28 cellular contexts compared by ENCODE assay signal in genomic region chr17:4097165-4097960, GRCh38.
"Had no signal": no experiment of that assay in that cellular context is flagged by ENCODE, and none has a peak within 500 bp of the region (broad histone marks: within the 10 kb centered on the region; RNA-seq: fewer than 3 reads in every experiment).

No MANE protein-coding gene starts in this region.

- H3K4me3 ChIP-seq: cardiac muscle cell, SK-N-MC had no signal

- H3K27me3 Mint-ChIP-seq: activated naive CD4-positive, alpha-beta T cell treated with anti-CD3 and anti-CD28 coated beads, Interleukin-2, amount 50 U/mL, for 24 hours; activated naive CD8-positive, alpha-beta T cell treated with anti-CD3 and anti-CD28 coated beads, Interleukin-2, amount 50 U/mL, for 24 hours; activated T-cell treated with anti-CD3 and anti-CD28 coated beads, Interleukin-2, amount 50 U/mL, for 24 hours; brain; T-cell had no signal

- DNase-seq: activated CD4-positive, alpha-beta T cell treated with anti-CD3 and anti-CD28 coated beads for 48 hours; activated CD4-positive, alpha-beta T cell treated with anti-CD3 and anti-CD28 coated beads, Interleukin-2, amount 50 U/mL, for 4 hours; activated CD8-positive, alpha-beta T cell treated with anti-CD3 and anti-CD28 coated beads, Interleukin-2, amount 10 ng/mL, durations not matched to agents 7 days and 5 days; activated effector memory CD4-positive, alpha-beta T cell treated with Interleukin-2 at 50 U/mL for 16 hours; activated naive CD4-positive, alpha-beta T cell; activated naive CD8-positive, alpha-beta T cell treated with anti-CD3 and anti-CD28 coated beads, Interleukin-2, amount 50 U/mL, for 24 hours; activated T-cell treated with anti-CD3 and anti-CD28 coated beads, Interleukin-2, amount 50 U/mL, for 24 hours; amygdala; cerebellar nuclear complex; KG1; NCI-H1092; NCI-H1417; NCI-H1930; NCI-H2171; NCI-H2227 treated with DMSO at 0.1 percent for 48 hours; NCI-H446 treated with DMSO at 0.1 percent for 48 hours; NCI-H524 treated with DMSO at 0.1 percent for 48 hours; NCI-H748 treated with DMSO at 0.1 percent for 48 hours; RPMI8226; T-cell had no signal

- H3K27ac ChIP-seq: cardiac muscle cell, SK-N-MC had no signal

- H3K4me3 Mint-ChIP-seq: activated CD8-positive, alpha-beta T cell treated with anti-CD3 and anti-CD28 coated beads, Interleukin-2, amount 10 ng/mL, durations not matched to agents 7 days and 5 days; activated naive CD4-positive, alpha-beta T cell treated with anti-CD3 and anti-CD28 coated beads, Interleukin-2, amount 50 U/mL, for 24 hours; activated naive CD8-positive, alpha-beta T cell treated with anti-CD3 and anti-CD28 coated beads, Interleukin-2, amount 50 U/mL, for 24 hours; activated T-cell treated with anti-CD3 and anti-CD28 coated beads, Interleukin-2, amount 50 U/mL, for 24 hours; activated T-helper 1 cell treated with anti-CD3 and anti-CD28 coated beads, Interleukin-12 subunit alpha, Interleukin-12 subunit beta, Interleukin-2, Interleukin-4 antibody, amounts not matched to agents 30 ng/mL and 10 ng/mL and 1 ng/mL, durations not matched to agents 14 hours and 24 hours and 36 hours; brain; T-cell had no signal

- H3K27ac Mint-ChIP-seq: activated CD8-positive, alpha-beta T cell treated with anti-CD3 and anti-CD28 coated beads, Interleukin-2, amount 10 ng/mL, durations not matched to agents 7 days and 5 days; activated naive CD4-positive, alpha-beta T cell treated with anti-CD3 and anti-CD28 coated beads, Interleukin-2, amount 50 U/mL, for 24 hours; activated naive CD8-positive, alpha-beta T cell treated with anti-CD3 and anti-CD28 coated beads, Interleukin-2, amount 50 U/mL, for 24 hours; activated T-cell treated with anti-CD3 and anti-CD28 coated beads, Interleukin-2, amount 50 U/mL, for 24 hours; activated T-helper 1 cell treated with anti-CD3 and anti-CD28 coated beads, Interleukin-12 subunit alpha, Interleukin-12 subunit beta, Interleukin-2, Interleukin-4 antibody, amounts not matched to agents 30 ng/mL and 10 ng/mL and 1 ng/mL, durations not matched to agents 14 hours and 24 hours and 36 hours; brain; T-cell had no signal

- ATAC-seq: activated CD4-positive, CD25-positive, alpha-beta regulatory T cell treated with anti-CD3 and anti-CD28 coated beads, Interleukin-2, amount 50 U/mL, for 24 hours; activated CD8-positive, alpha-beta T cell treated with anti-CD3 and anti-CD28 coated beads, Interleukin-2, amount 10 ng/mL, durations not matched to agents 7 days and 5 days; activated naive CD8-positive, alpha-beta T cell treated with anti-CD3 and anti-CD28 coated beads, Interleukin-2, amount 50 U/mL, for 24 hours; Panc1; Right ventricle myocardium inferior; T-cell had no signal

- H3K27me3 ChIP-seq: cardiac muscle cell had no signal

- H3K9me3 Mint-ChIP-seq: activated naive CD4-positive, alpha-beta T cell treated with anti-CD3 and anti-CD28 coated beads, Interleukin-2, amount 50 U/mL, for 24 hours; activated naive CD8-positive, alpha-beta T cell treated with anti-CD3 and anti-CD28 coated beads, Interleukin-2, amount 50 U/mL, for 24 hours; activated T-cell treated with anti-CD3 and anti-CD28 coated beads, Interleukin-2, amount 50 U/mL, for 24 hours; activated T-helper 1 cell treated with anti-CD3 and anti-CD28 coated beads, Interleukin-12 subunit alpha, Interleukin-12 subunit beta, Interleukin-2, Interleukin-4 antibody, amounts not matched to agents 30 ng/mL and 10 ng/mL and 1 ng/mL, durations not matched to agents 14 hours and 24 hours and 36 hours; brain; T-cell had no signal

- H3K4me1 Mint-ChIP-seq: brain had no signal
